In genomic region chr2:41937921-41938708, GRCh38 we compare ENCODE assay signal across 19 cellular contexts.
DNase-seq lines count a peak whose midpoint lies in the region; ATAC-seq, FAIRE-seq and TF ChIP-seq lines count a peak whose summit lies in the region.
"Had no signal": no experiment of that assay in that cellular context is flagged by ENCODE, and none has a peak within 500 bp of the region (broad histone marks: within the 10 kb centered on the region; RNA-seq: fewer than 3 reads in every experiment).

No MANE protein-coding gene starts in this region.

- no peak for ATAC-seq in GM19452 (IDR thresholded peaks at IDR 0.05; ENCODE audit: unreplicated experiment)
- ATAC-seq: activated naive CD8-positive, alpha-beta T cell treated with anti-CD3 and anti-CD28 coated beads, Interleukin-2, amount 50 U/mL, for 24 hours; T-cell had no signal

- H3K4me3 ChIP-seq in HUES48 (ENCODE audit: low read depth, low read length) (0 out of 2 replicates have a peak overlapping the region, but pooled peaks have one; percentile 7), astrocyte (ENCODE audit: insufficient read depth, low read depth, low read length) (no peak overlapping the region), iPS-15b (ENCODE audit: low read depth, low read length) (peak overlapping the region; percentile 11), stomach (no peak overlapping the region)
- H3K4me3 ChIP-seq: HAP-1, MG63, mucosa of descending colon, prostate gland had no signal

- intact Hi-C loops in stomach (cut with DNase I; ENCODE audit: low total_unique reads): no loop called here

- WGBS in stomach, 5 donors: 18 to 35% (median 25%) methylated on average over 9 of the region's 9 CpGs

- no peak overlapping the region for H3K27ac Mint-ChIP-seq in astrocyte (ENCODE audit: unreplicated experiment)
- H3K27ac Mint-ChIP-seq: activated naive CD8-positive, alpha-beta T cell treated with anti-CD3 and anti-CD28 coated beads, Interleukin-2, amount 50 U/mL, for 24 hours; T-cell had no signal

- H3K4me1 ChIP-seq in HUES48 (ENCODE audit: control insufficient read depth, insufficient read depth, low read length): peaks cover 52% of the 10 kb centered on the region
- H3K4me1 ChIP-seq in astrocyte (ENCODE audit: insufficient read depth, low read length): peaks cover 52% of the 10 kb centered on the region
- peaks cover 26% of the 10 kb centered on the region for H3K4me1 ChIP-seq in iPS-15b (ENCODE audit: control insufficient read depth, insufficient read depth, low read length)
- peaks cover 0 to 34% (median 16%) of the 10 kb centered on the region in 4 donors for H3K4me1 ChIP-seq in stomach
- H3K4me1 ChIP-seq: prostate gland had no signal

- no peak for TF ChIP-seq POLR2A in stomach (IDR thresholded peaks at IDR 0.05)

- H3K36me3 ChIP-seq in HUES48 (ENCODE audit: control insufficient read depth, insufficient read depth, low read length) (no peaks in the 10 kb centered on the region), astrocyte (ENCODE audit: insufficient read depth, low read length) (no peaks in the 10 kb centered on the region), iPS-15b (ENCODE audit: control insufficient read depth, insufficient read depth, low read length) (no peaks in the 10 kb centered on the region), stomach (no peaks in the 10 kb centered on the region)
- H3K36me3 ChIP-seq: HAP-1, MG63, prostate gland had no signal

- H3K9me3 ChIP-seq in HUES48 (ENCODE audit: control insufficient read depth, insufficient read depth, low read length): no peaks in the 10 kb centered on the region
- no peaks in the 10 kb centered on the region for H3K9me3 ChIP-seq in astrocyte (ENCODE audit: insufficient read depth, low read depth, low read length)
- no peaks in the 10 kb centered on the region for H3K9me3 ChIP-seq in iPS-15b (ENCODE audit: control insufficient read depth, insufficient read depth, low read length)
- no peaks in the 10 kb centered on the region for H3K9me3 ChIP-seq in stomach
- H3K9me3 ChIP-seq: HAP-1, MG63, mucosa of descending colon, prostate gland had no signal

- H3K27me3 ChIP-seq in HUES48 (ENCODE audit: control insufficient read depth, insufficient read depth, low read length) (no peaks in the 10 kb centered on the region), astrocyte (ENCODE audit: insufficient read depth, low read length) (no peaks in the 10 kb centered on the region), iPS-15b (ENCODE audit: control insufficient read depth, insufficient read depth, low read length) (no peaks in the 10 kb centered on the region), stomach (no peaks in the 10 kb centered on the region)
- H3K27me3 ChIP-seq: MG63 had no signal

- no peak for DNase-seq in astrocyte (ENCODE audit: low read depth)
- DNase-seq in stomach: no peak
- DNase-seq in NCI-H446 (lab: John Stamatoyannopoulos, UW): no peak
- DNase-seq in NCI-H446 treated with DMSO at 0.1 percent for 48 hours (lab: John Stamatoyannopoulos, UW): no peak
- no peak for DNase-seq in AG08395 (ENCODE audit: low spot score)
- DNase-seq: activated naive CD8-positive, alpha-beta T cell treated with anti-CD3 and anti-CD28 coated beads, Interleukin-2, amount 50 U/mL, for 24 hours; activated T-cell treated with anti-CD3 and anti-CD28 coated beads, Interleukin-2, amount 50 U/mL, for 1 hour; cortex of kidney; MG63; mucosa of descending colon; NCI-H2171 treated with DMSO at 0.1 percent for 48 hours; stimulated activated CD4-positive, alpha-beta T cell treated with anti-CD3 and anti-CD28 coated beads, Interleukin-1b, Interleukin-23, amount 100 ng/mL, for 48 hours; T-cell had no signal

- peak overlapping the region; percentile 8; the same call in 1 of the 2 replicates for H3K9ac ChIP-seq in HUES48 (ENCODE audit: low read depth, low read length)
- no peak overlapping the region for H3K9ac ChIP-seq in astrocyte (ENCODE audit: low read length)
- H3K9ac ChIP-seq in iPS-15b (ENCODE audit: low read depth, low read length): peak overlapping the region; percentile 37

- no peak for TF ChIP-seq EP300 in stomach (IDR thresholded peaks at IDR 0.05)

- H3K4me1 Mint-ChIP-seq in astrocyte (ENCODE audit: low read depth, unreplicated experiment): peaks cover 47% of the 10 kb centered on the region
- H3K4me1 Mint-ChIP-seq: activated naive CD8-positive, alpha-beta T cell treated with anti-CD3 and anti-CD28 coated beads, Interleukin-2, amount 50 U/mL, for 24 hours; T-cell had no signal

- peaks cover 3% of the 10 kb centered on the region for H3K27me3 Mint-ChIP-seq in astrocyte (ENCODE audit: low read depth, unreplicated experiment)
- H3K27me3 Mint-ChIP-seq: activated naive CD8-positive, alpha-beta T cell treated with anti-CD3 and anti-CD28 coated beads, Interleukin-2, amount 50 U/mL, for 24 hours had no signal

- H3K79me2 ChIP-seq in astrocyte (ENCODE audit: insufficient read depth, low read length): no peaks in the 10 kb centered on the region

- H3K9me3 Mint-ChIP-seq in astrocyte (ENCODE audit: unreplicated experiment): no peaks in the 10 kb centered on the region
- H3K9me3 Mint-ChIP-seq: activated naive CD8-positive, alpha-beta T cell treated with anti-CD3 and anti-CD28 coated beads, Interleukin-2, amount 50 U/mL, for 24 hours; T-cell had no signal

- H4K20me1 ChIP-seq in astrocyte (ENCODE audit: insufficient read depth, low read length): no peaks in the 10 kb centered on the region

- H3K27ac ChIP-seq in HUES48 (ENCODE audit: low read depth, low read length): peak overlapping the region; percentile 86
- no peak overlapping the region for H3K27ac ChIP-seq in astrocyte (ENCODE audit: low read depth, low read length)
- H3K27ac ChIP-seq in stomach: peak overlapping the region in 3 of 5 donors; percentile 11 to 46 (median 11)
- H3K27ac ChIP-seq: C4-2B, prostate gland had no signal

- no peak overlapping the region for H2AFZ ChIP-seq in astrocyte (ENCODE audit: low read depth, low read length)

- H3K4me2 ChIP-seq in astrocyte (ENCODE audit: low read length): peak overlapping the region; percentile 17

- TF ChIP-seq CTCF in astrocyte (IDR thresholded peaks at IDR 0.05; ENCODE audit: insufficient read depth, low read depth, low read length) (no peak), stomach (IDR thresholded peaks at IDR 0.05) (no peak)

- H3K36me3 Mint-ChIP-seq in astrocyte (ENCODE audit: low read depth, unreplicated experiment): no peaks in the 10 kb centered on the region
- H3K36me3 Mint-ChIP-seq: T-cell had no signal

- H3K4me3 Mint-ChIP-seq in astrocyte (ENCODE audit: unreplicated experiment): peak overlapping the region; percentile 6
- H3K4me3 Mint-ChIP-seq: activated naive CD8-positive, alpha-beta T cell treated with anti-CD3 and anti-CD28 coated beads, Interleukin-2, amount 50 U/mL, for 24 hours; T-cell had no signal

- FAIRE-seq in astrocyte (lab: Jason Lieb, UNC): no peak

Comparison
In these comparisons a context has a peak if more than half of its experiments do, and no peak if none do; other contexts are left out.
1. H3K4me3 ChIP-seq: peak in HUES48 (single experiment) and iPS-15b (single experiment); none in astrocyte (single experiment) and stomach (0 of 4).